In the genomic region with DNA sequence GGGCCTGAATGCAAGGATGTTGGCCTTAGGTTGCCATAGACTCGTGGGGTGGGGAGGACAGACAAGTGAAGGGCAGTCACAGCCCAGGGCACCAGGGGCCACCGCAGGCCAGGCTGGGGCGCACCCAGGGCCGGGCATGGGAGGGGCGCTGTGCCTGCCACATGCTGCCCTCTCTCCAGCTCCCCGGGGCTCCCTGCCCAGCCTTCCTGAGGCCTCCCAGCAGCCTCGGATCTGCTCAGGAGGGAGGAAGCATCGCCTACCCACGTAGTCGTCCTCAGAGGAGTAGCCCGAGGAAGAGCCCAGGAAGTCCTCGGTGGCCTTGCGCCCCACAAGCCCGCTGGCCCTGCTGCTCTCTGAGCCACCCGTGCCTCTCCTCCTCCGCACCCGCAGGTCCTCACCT, we compare ENCODE assay signal across 14 cellular contexts. TPM values are rescaled to one million over a fixed set of nuclear protein-coding genes. Genes with fewer than 3 reads are reported as not detected.
DNase-seq lines count a peak whose midpoint lies in the region; ATAC-seq lines count a peak whose summit lies in the region.
"Had no signal": no experiment of that assay in that cellular context is flagged by ENCODE, and none has a peak within 500 bp of the region (broad histone marks: within the 10 kb centered on the region; RNA-seq: fewer than 3 reads in every experiment).

No MANE protein-coding gene starts in this region.

- DNase-seq in activated T-cell treated with anti-CD3 and anti-CD28 coated beads, Interleukin-2, amount 50 U/mL, for 24 hours = no peak
- DNase-seq in activated T-cell treated with anti-CD3 and anti-CD28 coated beads, Interleukin-2, amount 50 U/mL, for 48 hours = no peak
- DNase-seq in activated T-helper 1 cell treated with anti-CD3 and anti-CD28 coated beads, Interleukin-12 subunit alpha, Interleukin-12 subunit beta, Interleukin-2, Interleukin-4 antibody, amounts not matched to agents 30 ng/mL and 10 ng/mL and 1 ng/mL, durations not matched to agents 14 hours and 24 hours and 36 hours (ENCODE audit: low spot score) = no peak
- no peak for DNase-seq in stimulated activated naive CD8-positive, alpha-beta T cell treated with anti-CD3 and anti-CD28 coated beads, Interleukin-15, amount 100 ng/mL, for 72 hours
- DNase-seq in NCI-H1092 treated with DMSO at 0.1 percent for 48 hours (lab: John Stamatoyannopoulos, UW) (no peak), SHP77 (lab: John Stamatoyannopoulos, UW) (no peak), MG63 (no peak)
- DNase-seq: activated CD4-positive, CD25-positive, alpha-beta regulatory T cell; activated gamma-delta T cell; NCI-H2107 had no signal

- intact Hi-C loops in activated T-helper 1 cell treated with anti-CD3 and anti-CD28 coated beads, Interleukin-12 subunit alpha, Interleukin-12 subunit beta, Interleukin-2, Interleukin-4 antibody, amounts not matched to agents 30 ng/mL and 10 ng/mL and 1 ng/mL, durations not matched to agents 14 hours and 24 hours and 36 hours (cut with micrococcal nuclease) = loop anchor here (5.0 to 10.0 kb wide), 3 partner anchors 234 to 548 kb away; a partner anchor contains a TSS

- no peaks in the 10 kb centered on the region for H3K9me3 ChIP-seq in MG63

- no peaks in the 10 kb centered on the region for H3K9me3 Mint-ChIP-seq in activated T-cell treated with anti-CD3 and anti-CD28 coated beads, Interleukin-2, amount 50 U/mL, for 24 hours
- no peaks in the 10 kb centered on the region for H3K9me3 Mint-ChIP-seq in activated T-helper 1 cell treated with anti-CD3 and anti-CD28 coated beads, Interleukin-12 subunit alpha, Interleukin-12 subunit beta, Interleukin-2, Interleukin-4 antibody, amounts not matched to agents 30 ng/mL and 10 ng/mL and 1 ng/mL, durations not matched to agents 14 hours and 24 hours and 36 hours
- H3K9me3 Mint-ChIP-seq in stimulated activated naive CD8-positive, alpha-beta T cell treated with anti-CD3 and anti-CD28 coated beads, Interleukin-15, amount 100 ng/mL, for 72 hours = no peaks in the 10 kb centered on the region
- H3K9me3 Mint-ChIP-seq: type B pancreatic cell had no signal

- no peak for ATAC-seq in stimulated activated naive CD8-positive, alpha-beta T cell treated with anti-CD3 and anti-CD28 coated beads, Interleukin-15, amount 100 ng/mL, for 72 hours

- peaks cover 90% of the 10 kb centered on the region for H3K36me3 Mint-ChIP-seq in activated T-cell treated with anti-CD3 and anti-CD28 coated beads, Interleukin-2, amount 50 U/mL, for 24 hours (ENCODE audit: low read depth)
- H3K36me3 Mint-ChIP-seq in activated T-helper 1 cell treated with anti-CD3 and anti-CD28 coated beads, Interleukin-12 subunit alpha, Interleukin-12 subunit beta, Interleukin-2, Interleukin-4 antibody, amounts not matched to agents 30 ng/mL and 10 ng/mL and 1 ng/mL, durations not matched to agents 14 hours and 24 hours and 36 hours (ENCODE audit: low read depth) = peaks cover 45% of the 10 kb centered on the region

- H3K4me1 Mint-ChIP-seq in activated T-cell treated with anti-CD3 and anti-CD28 coated beads, Interleukin-2, amount 50 U/mL, for 24 hours (ENCODE audit: low read depth) = peaks cover 57% of the 10 kb centered on the region
- H3K4me1 Mint-ChIP-seq in activated T-helper 1 cell treated with anti-CD3 and anti-CD28 coated beads, Interleukin-12 subunit alpha, Interleukin-12 subunit beta, Interleukin-2, Interleukin-4 antibody, amounts not matched to agents 30 ng/mL and 10 ng/mL and 1 ng/mL, durations not matched to agents 14 hours and 24 hours and 36 hours (ENCODE audit: low read depth) = peaks cover 39% of the 10 kb centered on the region
- H3K4me1 Mint-ChIP-seq in stimulated activated naive CD8-positive, alpha-beta T cell treated with anti-CD3 and anti-CD28 coated beads, Interleukin-15, amount 100 ng/mL, for 72 hours = peaks cover 70% of the 10 kb centered on the region

- peak overlapping the region; percentile 99 for H3K27ac Mint-ChIP-seq in activated T-cell treated with anti-CD3 and anti-CD28 coated beads, Interleukin-2, amount 50 U/mL, for 24 hours
- H3K27ac Mint-ChIP-seq in activated T-helper 1 cell treated with anti-CD3 and anti-CD28 coated beads, Interleukin-12 subunit alpha, Interleukin-12 subunit beta, Interleukin-2, Interleukin-4 antibody, amounts not matched to agents 30 ng/mL and 10 ng/mL and 1 ng/mL, durations not matched to agents 14 hours and 24 hours and 36 hours = peak overlapping the region; percentile 79
- H3K27ac Mint-ChIP-seq in stimulated activated naive CD8-positive, alpha-beta T cell treated with anti-CD3 and anti-CD28 coated beads, Interleukin-15, amount 100 ng/mL, for 72 hours = peak overlapping the region; percentile 99
- H3K27ac Mint-ChIP-seq: type B pancreatic cell had no signal

- no peaks in the 10 kb centered on the region for H3K27me3 Mint-ChIP-seq in activated T-cell treated with anti-CD3 and anti-CD28 coated beads, Interleukin-2, amount 50 U/mL, for 24 hours
- H3K27me3 Mint-ChIP-seq in activated T-helper 1 cell treated with anti-CD3 and anti-CD28 coated beads, Interleukin-12 subunit alpha, Interleukin-12 subunit beta, Interleukin-2, Interleukin-4 antibody, amounts not matched to agents 30 ng/mL and 10 ng/mL and 1 ng/mL, durations not matched to agents 14 hours and 24 hours and 36 hours (ENCODE audit: insufficient read depth) = no peaks in the 10 kb centered on the region
- no peaks in the 10 kb centered on the region for H3K27me3 Mint-ChIP-seq in stimulated activated naive CD8-positive, alpha-beta T cell treated with anti-CD3 and anti-CD28 coated beads, Interleukin-15, amount 100 ng/mL, for 72 hours
- H3K27me3 Mint-ChIP-seq: type B pancreatic cell had no signal

- H3K4me3 ChIP-seq in MG63 = no peak overlapping the region
- H3K4me3 ChIP-seq: hepatocyte, lung had no signal

- H3K27me3 ChIP-seq in layer of hippocampus (ENCODE audit: control insufficient read depth, insufficient read depth, low read length) (no peaks in the 10 kb centered on the region), MG63 (no peaks in the 10 kb centered on the region)
- H3K27me3 ChIP-seq: hepatocyte had no signal

- H3K4me3 Mint-ChIP-seq in activated T-cell treated with anti-CD3 and anti-CD28 coated beads, Interleukin-2, amount 50 U/mL, for 24 hours = peak overlapping the region; percentile 88
- peak overlapping the region; percentile 95 for H3K4me3 Mint-ChIP-seq in activated T-helper 1 cell treated with anti-CD3 and anti-CD28 coated beads, Interleukin-12 subunit alpha, Interleukin-12 subunit beta, Interleukin-2, Interleukin-4 antibody, amounts not matched to agents 30 ng/mL and 10 ng/mL and 1 ng/mL, durations not matched to agents 14 hours and 24 hours and 36 hours
- peak overlapping the region; percentile 83 to 99 for H3K4me3 Mint-ChIP-seq in stimulated activated naive CD8-positive, alpha-beta T cell treated with anti-CD3 and anti-CD28 coated beads, Interleukin-15, amount 100 ng/mL, for 72 hours
- H3K4me3 Mint-ChIP-seq: type B pancreatic cell had no signal

- H3K36me3 ChIP-seq in MG63 = peaks cover 64% of the 10 kb centered on the region

- peak overlapping the region; percentile 77 for H3K27ac ChIP-seq in layer of hippocampus (ENCODE audit: low read depth, low read length)
- H3K27ac ChIP-seq: hepatocyte had no signal

RNA-seq across cellular contexts. Expression of a gene that starts 5.2 kb away (rescaled TPM):
- total RNA-seq in activated T-helper 1 cell treated with anti-CD3 and anti-CD28 coated beads, Interleukin-12 subunit alpha, Interleukin-12 subunit beta, Interleukin-2, Interleukin-4 antibody, amounts not matched to agents 30 ng/mL and 10 ng/mL and 1 ng/mL, durations not matched to agents 14 hours and 24 hours and 36 hours = 146 and 154 TPM in 2 replicates
- total RNA-seq in MG63 (2014; rRNA removed; shearing (Covaris generic); ENCODE audit: low replicate concordance) = 126 and 182 TPM in 2 replicates

RNA-seq across cellular contexts. Expression of a gene that starts 43.3 kb away (rescaled TPM):
- total RNA-seq in activated T-helper 1 cell treated with anti-CD3 and anti-CD28 coated beads, Interleukin-12 subunit alpha, Interleukin-12 subunit beta, Interleukin-2, Interleukin-4 antibody, amounts not matched to agents 30 ng/mL and 10 ng/mL and 1 ng/mL, durations not matched to agents 14 hours and 24 hours and 36 hours = 5.0 TPM in 2 replicates
- total RNA-seq in MG63 (2014; rRNA removed; shearing (Covaris generic); ENCODE audit: low replicate concordance) = 11.3 and 18.8 TPM in 2 replicates

RNA-seq across cellular contexts. Expression of a gene that starts 44.9 kb away (rescaled TPM):
- total RNA-seq in activated T-helper 1 cell treated with anti-CD3 and anti-CD28 coated beads, Interleukin-12 subunit alpha, Interleukin-12 subunit beta, Interleukin-2, Interleukin-4 antibody, amounts not matched to agents 30 ng/mL and 10 ng/mL and 1 ng/mL, durations not matched to agents 14 hours and 24 hours and 36 hours = 102 and 111 TPM in 2 replicates
- total RNA-seq in MG63 (2014; rRNA removed; shearing (Covaris generic); ENCODE audit: low replicate concordance) = 19.4 and 22.0 TPM in 2 replicates

RNA-seq across cellular contexts. Expression of a gene that starts 49.9 kb away (rescaled TPM):
- 77.7 and 86.0 TPM in 2 replicates for total RNA-seq in activated T-helper 1 cell treated with anti-CD3 and anti-CD28 coated beads, Interleukin-12 subunit alpha, Interleukin-12 subunit beta, Interleukin-2, Interleukin-4 antibody, amounts not matched to agents 30 ng/mL and 10 ng/mL and 1 ng/mL, durations not matched to agents 14 hours and 24 hours and 36 hours
- total RNA-seq in MG63 (2014; rRNA removed; shearing (Covaris generic); ENCODE audit: low replicate concordance) = 47.5 and 113 TPM in 2 replicates
